1 cellular context compared by ENCODE assay signal in the genomic region with DNA sequence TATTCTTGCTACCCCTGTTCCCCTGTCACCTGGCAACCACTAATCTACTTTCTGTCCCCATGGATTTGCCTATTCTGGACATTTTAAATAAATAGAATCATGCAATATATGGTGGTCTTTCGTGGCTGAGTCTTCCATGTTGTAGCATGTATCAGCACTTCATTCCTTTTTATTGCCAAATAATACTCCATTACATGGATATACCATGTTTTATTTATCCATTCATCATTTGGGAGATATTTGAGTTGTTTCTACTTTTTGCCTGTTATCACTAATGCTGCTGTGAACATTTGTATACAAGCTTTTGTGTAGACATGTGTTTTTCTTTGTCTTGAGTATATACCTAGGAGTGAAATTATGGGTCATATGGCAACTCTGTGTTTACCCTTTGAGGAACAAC.
TF ChIP-seq lines count a peak whose summit lies in the region.

No MANE protein-coding gene starts in this region.

TF ChIP-seq in SK-N-SH, 30 proteins besides CTCF, POLR2A, EP300 and RAD21 (continued from another document):
- TF ChIP-seq, protein P1, sequence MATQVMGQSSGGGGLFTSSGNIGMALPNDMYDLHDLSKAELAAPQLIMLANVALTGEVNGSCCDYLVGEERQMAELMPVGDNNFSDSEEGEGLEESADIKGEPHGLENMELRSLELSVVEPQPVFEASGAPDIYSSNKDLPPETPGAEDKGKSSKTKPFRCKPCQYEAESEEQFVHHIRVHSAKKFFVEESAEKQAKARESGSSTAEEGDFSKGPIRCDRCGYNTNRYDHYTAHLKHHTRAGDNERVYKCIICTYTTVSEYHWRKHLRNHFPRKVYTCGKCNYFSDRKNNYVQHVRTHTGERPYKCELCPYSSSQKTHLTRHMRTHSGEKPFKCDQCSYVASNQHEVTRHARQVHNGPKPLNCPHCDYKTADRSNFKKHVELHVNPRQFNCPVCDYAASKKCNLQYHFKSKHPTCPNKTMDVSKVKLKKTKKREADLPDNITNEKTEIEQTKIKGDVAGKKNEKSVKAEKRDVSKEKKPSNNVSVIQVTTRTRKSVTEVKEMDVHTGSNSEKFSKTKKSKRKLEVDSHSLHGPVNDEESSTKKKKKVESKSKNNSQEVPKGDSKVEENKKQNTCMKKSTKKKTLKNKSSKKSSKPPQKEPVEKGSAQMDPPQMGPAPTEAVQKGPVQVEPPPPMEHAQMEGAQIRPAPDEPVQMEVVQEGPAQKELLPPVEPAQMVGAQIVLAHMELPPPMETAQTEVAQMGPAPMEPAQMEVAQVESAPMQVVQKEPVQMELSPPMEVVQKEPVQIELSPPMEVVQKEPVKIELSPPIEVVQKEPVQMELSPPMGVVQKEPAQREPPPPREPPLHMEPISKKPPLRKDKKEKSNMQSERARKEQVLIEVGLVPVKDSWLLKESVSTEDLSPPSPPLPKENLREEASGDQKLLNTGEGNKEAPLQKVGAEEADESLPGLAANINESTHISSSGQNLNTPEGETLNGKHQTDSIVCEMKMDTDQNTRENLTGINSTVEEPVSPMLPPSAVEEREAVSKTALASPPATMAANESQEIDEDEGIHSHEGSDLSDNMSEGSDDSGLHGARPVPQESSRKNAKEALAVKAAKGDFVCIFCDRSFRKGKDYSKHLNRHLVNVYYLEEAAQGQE (IDR thresholded peaks at IDR 0.05; ENCODE audit: low read depth, low read length) = no peak
- TF ChIP-seq MXI1 (IDR thresholded peaks at IDR 0.05; ENCODE audit: low read depth, low read length) (no peak), GABPA (IDR thresholded peaks at IDR 0.05; ENCODE audit: low read depth) (no peak), EZH2phosphoT487 (IDR thresholded peaks at IDR 0.05; ENCODE audit: borderline replicate concordance, low read depth) (no peak), RXRA (IDR thresholded peaks at IDR 0.05; ENCODE audit: borderline replicate concordance, low read depth) (no peak), MEF2A (IDR thresholded peaks at IDR 0.05; ENCODE audit: borderline replicate concordance, low read depth) (no peak)
TF ChIP-seq in SK-N-SH: peak in this region for 0.
